Comparison of ENCODE assay signal across 8 cellular contexts in genomic region chr16:30747331-30747730, GRCh38. TPM values are rescaled to one million over a fixed set of nuclear protein-coding genes. Genes with fewer than 3 reads are reported as not detected.
DNase-seq lines count a peak whose midpoint lies in the region; ATAC-seq lines count a peak whose summit lies in the region.

No MANE protein-coding gene starts in this region.

- H3K4me1 Mint-ChIP-seq in activated CD4-positive, alpha-beta memory T cell treated with anti-CD3 and anti-CD28 coated beads for 36 hours (ENCODE audit: low read depth), result peaks cover 23% of the 10 kb centered on the region
- peaks cover 35% of the 10 kb centered on the region for H3K4me1 Mint-ChIP-seq in stimulated activated naive CD8-positive, alpha-beta T cell treated with anti-CD3 and anti-CD28 coated beads, Interleukin-15, amount 100 ng/mL, for 72 hours

- POLR2A ChIA-PET in activated CD4-positive, alpha-beta memory T cell treated with anti-CD3 and anti-CD28 coated beads for 36 hours (lab: Charles Lee), result interaction anchor here (0.9 to 2.7 kb wide), 6 partner anchors 9 to 67 kb away, joined by 3 to 7 read pairs (median 4); no protein-coding TSS in a partner anchor

- peaks cover 13% of the 10 kb centered on the region for H3K36me3 ChIP-seq in iPS-15b (ENCODE audit: control insufficient read depth, insufficient read depth, low read length)

- intact Hi-C loops in activated CD4-positive, alpha-beta memory T cell treated with anti-CD3 and anti-CD28 coated beads for 36 hours (cut with micrococcal nuclease), result loop anchor here (5.0 kb wide), 2 partner anchors 90 to 285 kb away; partner anchors contain the start of genes FBRS and STX4

- no peak for ATAC-seq in stimulated activated naive CD8-positive, alpha-beta T cell treated with anti-CD3 and anti-CD28 coated beads, Interleukin-15, amount 100 ng/mL, for 72 hours
- ATAC-seq in HG02623 (IDR thresholded peaks at IDR 0.05; ENCODE audit: unreplicated experiment) (no peak), GM21717 (IDR thresholded peaks at IDR 0.05; ENCODE audit: unreplicated experiment) (no peak), GM21786 (IDR thresholded peaks at IDR 0.05; ENCODE audit: unreplicated experiment) (no peak)

- H3K36me3 Mint-ChIP-seq in activated CD4-positive, alpha-beta memory T cell treated with anti-CD3 and anti-CD28 coated beads for 36 hours, result peaks cover 16% of the 10 kb centered on the region

- CTCF ChIA-PET in activated CD4-positive, alpha-beta memory T cell treated with anti-CD3 and anti-CD28 coated beads for 36 hours (lab: Charles Lee), result interaction anchor here (0.6 to 1.6 kb wide), 7 partner anchors 12 to 343 kb away, joined by 3 to 13 read pairs (median 4); no protein-coding TSS in a partner anchor

- H3K27me3 ChIP-seq in iPS-15b (ENCODE audit: control insufficient read depth, insufficient read depth, low read length), result no peaks in the 10 kb centered on the region

- H3K9ac ChIP-seq in iPS-15b (ENCODE audit: low read depth, low read length), result peak overlapping the region; percentile 61

- peak overlapping the region; percentile 91 for H3K4me3 Mint-ChIP-seq in activated CD4-positive, alpha-beta memory T cell treated with anti-CD3 and anti-CD28 coated beads for 36 hours
- peak overlapping the region; percentile 97 to 98 for H3K4me3 Mint-ChIP-seq in stimulated activated naive CD8-positive, alpha-beta T cell treated with anti-CD3 and anti-CD28 coated beads, Interleukin-15, amount 100 ng/mL, for 72 hours

- H3K9me3 ChIP-seq in iPS-15b (ENCODE audit: control insufficient read depth, insufficient read depth, low read length), result no peaks in the 10 kb centered on the region

- DNase-seq in NCI-H2196 (lab: John Stamatoyannopoulos, UW; ENCODE audit: unreplicated experiment), result peak; percentile 10
- no peak for DNase-seq in NCI-H2196 treated with DMSO at 0.1 percent for 48 hours (lab: John Stamatoyannopoulos, UW; ENCODE audit: unreplicated experiment)
- no peak for DNase-seq in activated CD4-positive, alpha-beta memory T cell treated with anti-CD3 and anti-CD28 coated beads for 36 hours
- DNase-seq in stimulated activated naive CD8-positive, alpha-beta T cell treated with anti-CD3 and anti-CD28 coated beads, Interleukin-15, amount 100 ng/mL, for 72 hours, result no peak

- no peaks in the 10 kb centered on the region for H3K27me3 Mint-ChIP-seq in activated CD4-positive, alpha-beta memory T cell treated with anti-CD3 and anti-CD28 coated beads for 36 hours
- H3K27me3 Mint-ChIP-seq in stimulated activated naive CD8-positive, alpha-beta T cell treated with anti-CD3 and anti-CD28 coated beads, Interleukin-15, amount 100 ng/mL, for 72 hours, result no peaks in the 10 kb centered on the region

- no peaks in the 10 kb centered on the region for H3K9me3 Mint-ChIP-seq in activated CD4-positive, alpha-beta memory T cell treated with anti-CD3 and anti-CD28 coated beads for 36 hours
- H3K9me3 Mint-ChIP-seq in stimulated activated naive CD8-positive, alpha-beta T cell treated with anti-CD3 and anti-CD28 coated beads, Interleukin-15, amount 100 ng/mL, for 72 hours, result no peaks in the 10 kb centered on the region

- peaks cover 3% of the 10 kb centered on the region for H3K4me1 ChIP-seq in iPS-15b (ENCODE audit: control insufficient read depth, insufficient read depth, low read length)

- H3K4me3 ChIP-seq in iPS-15b (ENCODE audit: low read depth, low read length), result peak overlapping the region; percentile 58

- peak overlapping the region; percentile 77 for H3K27ac Mint-ChIP-seq in activated CD4-positive, alpha-beta memory T cell treated with anti-CD3 and anti-CD28 coated beads for 36 hours
- peak overlapping the region; percentile 64 to 97 for H3K27ac Mint-ChIP-seq in stimulated activated naive CD8-positive, alpha-beta T cell treated with anti-CD3 and anti-CD28 coated beads, Interleukin-15, amount 100 ng/mL, for 72 hours

RNA-seq across cellular contexts. Expression of gene PHKG2, which starts 0.9 kb away (rescaled TPM):
- total RNA-seq in activated CD4-positive, alpha-beta memory T cell treated with anti-CD3 and anti-CD28 coated beads for 36 hours, result 10 to 100 TPM; 24.1 to 27.9 TPM

RNA-seq across cellular contexts. Expression of gene CFAP119, which starts 14.5 kb away (rescaled TPM):
- 1 to 10 TPM; 3.8 to 4.9 TPM for total RNA-seq in activated CD4-positive, alpha-beta memory T cell treated with anti-CD3 and anti-CD28 coated beads for 36 hours

RNA-seq across cellular contexts. Expression of gene RNF40, which starts 14.8 kb away (rescaled TPM):
- 10 to 100 TPM; 70.9 to 72.8 TPM for total RNA-seq in activated CD4-positive, alpha-beta memory T cell treated with anti-CD3 and anti-CD28 coated beads for 36 hours

RNA-seq across cellular contexts. Expression of gene ZNF629, which starts 39.7 kb away (rescaled TPM):
- 1 to 10 TPM; 2.9 to 3.1 TPM for total RNA-seq in activated CD4-positive, alpha-beta memory T cell treated with anti-CD3 and anti-CD28 coated beads for 36 hours

RNA-seq across cellular contexts. Expression of gene SRCAP, which starts 48.4 kb away (rescaled TPM):
- total RNA-seq in activated CD4-positive, alpha-beta memory T cell treated with anti-CD3 and anti-CD28 coated beads for 36 hours, result 10 to 100 TPM; 48.4 to 54.0 TPM
